In genomic region chr9:128771745-128772519, GRCh38 we compare ENCODE assay signal across 8 cellular contexts. TPM values are rescaled to one million over a fixed set of nuclear protein-coding genes. Genes with fewer than 3 reads are reported as not detected.
A peak's percentile ranks its signal among the peaks of the same experiment; 100 is the strongest.
DNase-seq lines count a peak whose midpoint lies in the region; ATAC-seq and TF ChIP-seq lines count a peak whose summit lies in the region.

Gene ZER1, minus strand, starts transcription at chr9:128771927. Its CDS starts 16,362 bp downstream, at chr9:128755565.

- H3K4me1 ChIP-seq in Karpas-422 (ENCODE audit: low read length) (peaks cover 15% of the 10 kb centered on the region), fibroblast of lung (ENCODE audit: control insufficient read depth, extremely low read depth, insufficient read depth, low read length) (peaks cover 2% of the 10 kb centered on the region)

- H3K4me3 Mint-ChIP-seq in activated T-helper 1 cell treated with anti-CD3 and anti-CD28 coated beads, Interleukin-12 subunit alpha, Interleukin-12 subunit beta, Interleukin-2, Interleukin-4 antibody, amounts not matched to agents 30 ng/mL and 10 ng/mL and 1 ng/mL, durations not matched to agents 14 hours and 24 hours and 36 hours = peak within 1 kb of the TSS; percentile 98
- H3K4me3 Mint-ChIP-seq in naive thymus-derived CD8-positive, alpha-beta T cell = peak within 1 kb of the TSS; percentile 94 to 99 (median 97)
- H3K4me3 Mint-ChIP-seq in stimulated activated naive B cell treated with anti-CD40 and anti-IgM and Interleukin-4, amounts not matched to agents 10 μg/mL and 1 μg/mL and 100 μg/mL, for 72 hours = peak within 1 kb of the TSS; percentile 92 to 97

- peak within 1 kb of the TSS; percentile 98 for H3K4me3 ChIP-seq in Karpas-422 (ENCODE audit: low read length)
- H3K4me3 ChIP-seq in fibroblast of lung (replicated peaks in 1 of 4; ENCODE audit: control extremely low read depth in 1 of 4, insufficient read depth in 1 of 4, low read depth in 3 of 4, low read length in 4 of 4) = peak within 1 kb of the TSS; percentile 88 to 98 (median 94)

- H3K4me2 ChIP-seq in Karpas-422 (ENCODE audit: low read depth, low read length, poor library complexity, severe bottlenecking) = peak within 1 kb of the TSS; percentile 83
- peak within 1 kb of the TSS; percentile 91 for H3K4me2 ChIP-seq in fibroblast of lung (ENCODE audit: extremely low read depth, insufficient read depth, low read length)

- H2AFZ ChIP-seq in Karpas-422 (ENCODE audit: low read length) = peak within 1 kb of the TSS; percentile 89
- peak within 1 kb of the TSS; percentile 84 for H2AFZ ChIP-seq in fibroblast of lung (ENCODE audit: low read length)

- H4K20me1 ChIP-seq in Karpas-422 (ENCODE audit: insufficient read depth, low read depth, low read length) = no peaks in the 10 kb centered on the region
- no peaks in the 10 kb centered on the region for H4K20me1 ChIP-seq in fibroblast of lung (ENCODE audit: control insufficient read depth, extremely low read depth, insufficient read depth, low read length)

- POLR2A ChIA-PET in naive thymus-derived CD8-positive, alpha-beta T cell (lab: Charles Lee) = interaction anchor here (0.6 to 3.4 kb wide), 11 partner anchors 9 to 1625 kb away, joined by 3 to 50 read pairs (median 5); partner anchors contain the start of genes ENDOG, KYAT1, LRRC8A and SET

- no peaks in the 10 kb centered on the region for H3K27me3 Mint-ChIP-seq in activated T-helper 1 cell treated with anti-CD3 and anti-CD28 coated beads, Interleukin-12 subunit alpha, Interleukin-12 subunit beta, Interleukin-2, Interleukin-4 antibody, amounts not matched to agents 30 ng/mL and 10 ng/mL and 1 ng/mL, durations not matched to agents 14 hours and 24 hours and 36 hours (ENCODE audit: insufficient read depth)
- H3K27me3 Mint-ChIP-seq in naive thymus-derived CD8-positive, alpha-beta T cell = no peaks in the 10 kb centered on the region
- H3K27me3 Mint-ChIP-seq in stimulated activated naive B cell treated with anti-CD40 and anti-IgM and Interleukin-4, amounts not matched to agents 10 μg/mL and 1 μg/mL and 100 μg/mL, for 72 hours = no peaks in the 10 kb centered on the region

- peak; percentile 97 for DNase-seq in DMS53 (lab: John Stamatoyannopoulos, UW)
- DNase-seq in Karpas-422 = peak; percentile 96
- DNase-seq in RPMI7951 (ENCODE audit: low read depth) = peak; percentile 85
- DNase-seq in activated T-helper 1 cell treated with anti-CD3 and anti-CD28 coated beads, Interleukin-12 subunit alpha, Interleukin-12 subunit beta, Interleukin-2, Interleukin-4 antibody, amounts not matched to agents 30 ng/mL and 10 ng/mL and 1 ng/mL, durations not matched to agents 14 hours and 24 hours and 36 hours (ENCODE audit: low spot score) = peak; percentile 92
- peak; percentile 87 to 88 for DNase-seq in fibroblast of lung (ENCODE audit: low read depth in 2 of 2)
- peak; percentile 88 to 96 (median 94) for DNase-seq in naive thymus-derived CD8-positive, alpha-beta T cell
- DNase-seq in stimulated activated naive B cell treated with anti-CD40 and anti-IgM and Interleukin-4, amounts not matched to agents 10 μg/mL and 1 μg/mL and 100 μg/mL, for 72 hours = peak; percentile 91

- H3K27ac ChIP-seq in Karpas-422 (ENCODE audit: low read length) (peak within 1 kb of the TSS; percentile 16), fibroblast of lung (ENCODE audit: insufficient read depth, low read length) (peak within 1 kb of the TSS; percentile 94)

- peak; percentile 88 for ATAC-seq in GM21786 (IDR thresholded peaks at IDR 0.05; ENCODE audit: unreplicated experiment)
- peak; percentile 89 to 91 for ATAC-seq in naive thymus-derived CD8-positive, alpha-beta T cell
- ATAC-seq in stimulated activated naive B cell treated with anti-CD40 and anti-IgM and Interleukin-4, amounts not matched to agents 10 μg/mL and 1 μg/mL and 100 μg/mL, for 72 hours (replicated peaks) = peak; percentile 92 to 95

- H3K27ac Mint-ChIP-seq in activated T-helper 1 cell treated with anti-CD3 and anti-CD28 coated beads, Interleukin-12 subunit alpha, Interleukin-12 subunit beta, Interleukin-2, Interleukin-4 antibody, amounts not matched to agents 30 ng/mL and 10 ng/mL and 1 ng/mL, durations not matched to agents 14 hours and 24 hours and 36 hours = peak within 1 kb of the TSS; percentile 95
- peak within 1 kb of the TSS; percentile 90 to 100 (median 99) for H3K27ac Mint-ChIP-seq in naive thymus-derived CD8-positive, alpha-beta T cell
- H3K27ac Mint-ChIP-seq in stimulated activated naive B cell treated with anti-CD40 and anti-IgM and Interleukin-4, amounts not matched to agents 10 μg/mL and 1 μg/mL and 100 μg/mL, for 72 hours = peak within 1 kb of the TSS; percentile 97

- H3K9me2 ChIP-seq in Karpas-422 (replicated peaks; ENCODE audit: insufficient read depth, low read length) = no peaks in the 10 kb centered on the region

- H3K9me3 ChIP-seq in Karpas-422 (ENCODE audit: low read length) = no peaks in the 10 kb centered on the region; the same call in 1 of the 2 replicates
- no peaks in the 10 kb centered on the region for H3K9me3 ChIP-seq in fibroblast of lung (ENCODE audit: control insufficient read depth, insufficient read depth, low read depth, low read length)

- intact Hi-C loops in activated T-helper 1 cell treated with anti-CD3 and anti-CD28 coated beads, Interleukin-12 subunit alpha, Interleukin-12 subunit beta, Interleukin-2, Interleukin-4 antibody, amounts not matched to agents 30 ng/mL and 10 ng/mL and 1 ng/mL, durations not matched to agents 14 hours and 24 hours and 36 hours (cut with micrococcal nuclease) = loop anchor here (1.0 to 10.0 kb wide), 11 partner anchors 15 to 450 kb away; partner anchors contain the start of genes COQ4, DOLK, DYNC2I2 and ENDOG

- H3K36me3 Mint-ChIP-seq in activated T-helper 1 cell treated with anti-CD3 and anti-CD28 coated beads, Interleukin-12 subunit alpha, Interleukin-12 subunit beta, Interleukin-2, Interleukin-4 antibody, amounts not matched to agents 30 ng/mL and 10 ng/mL and 1 ng/mL, durations not matched to agents 14 hours and 24 hours and 36 hours (ENCODE audit: low read depth) = peaks cover 1% of the 10 kb centered on the region
- H3K36me3 Mint-ChIP-seq in naive thymus-derived CD8-positive, alpha-beta T cell = peaks cover 0 to 18% (median 3%) of the 10 kb centered on the region in 3 donors
- H3K36me3 Mint-ChIP-seq in stimulated activated naive B cell treated with anti-CD40 and anti-IgM and Interleukin-4, amounts not matched to agents 10 μg/mL and 1 μg/mL and 100 μg/mL, for 72 hours = peaks cover 29 to 34% of the 10 kb centered on the region in 2 donors

- H3K9ac ChIP-seq in Karpas-422 (ENCODE audit: low read length) (peak within 1 kb of the TSS; percentile 88), fibroblast of lung (ENCODE audit: insufficient read depth, low read length) (peak within 1 kb of the TSS; percentile 90)

- H3K79me2 ChIP-seq in Karpas-422 (ENCODE audit: low read length) (peaks cover 33% of the 10 kb centered on the region), fibroblast of lung (ENCODE audit: control insufficient read depth, insufficient read depth, low read length) (peaks cover 7% of the 10 kb centered on the region)

- H3K9me3 Mint-ChIP-seq in activated T-helper 1 cell treated with anti-CD3 and anti-CD28 coated beads, Interleukin-12 subunit alpha, Interleukin-12 subunit beta, Interleukin-2, Interleukin-4 antibody, amounts not matched to agents 30 ng/mL and 10 ng/mL and 1 ng/mL, durations not matched to agents 14 hours and 24 hours and 36 hours = peaks cover 5% of the 10 kb centered on the region
- peaks cover 0 to 8% (median 0%) of the 10 kb centered on the region in 9 donors for H3K9me3 Mint-ChIP-seq in naive thymus-derived CD8-positive, alpha-beta T cell
- H3K9me3 Mint-ChIP-seq in stimulated activated naive B cell treated with anti-CD40 and anti-IgM and Interleukin-4, amounts not matched to agents 10 μg/mL and 1 μg/mL and 100 μg/mL, for 72 hours = peaks cover 2 to 5% of the 10 kb centered on the region in 2 donors

- TF ChIP-seq CTCF in fibroblast of lung (conservative IDR thresholded peaks at IDR 0.05 in 1 of 2, IDR thresholded peaks at IDR 0.05 in 1 of 2; ENCODE audit: low read depth in 1 of 2, low read length in 2 of 2) = no peak

- no peaks in the 10 kb centered on the region for H3K27me3 ChIP-seq in Karpas-422 (ENCODE audit: low read length)
- no peaks in the 10 kb centered on the region for H3K27me3 ChIP-seq in fibroblast of lung (ENCODE audit: control insufficient read depth, insufficient read depth, low read length)

- H3K36me3 ChIP-seq in Karpas-422 (ENCODE audit: insufficient read depth, low read length) (no peaks in the 10 kb centered on the region), fibroblast of lung (ENCODE audit: control insufficient read depth, insufficient read depth, low read length) (no peaks in the 10 kb centered on the region)

- H3K4me1 Mint-ChIP-seq in activated T-helper 1 cell treated with anti-CD3 and anti-CD28 coated beads, Interleukin-12 subunit alpha, Interleukin-12 subunit beta, Interleukin-2, Interleukin-4 antibody, amounts not matched to agents 30 ng/mL and 10 ng/mL and 1 ng/mL, durations not matched to agents 14 hours and 24 hours and 36 hours (ENCODE audit: low read depth) = peaks cover 14% of the 10 kb centered on the region
- peaks cover 20 to 43% (median 34%) of the 10 kb centered on the region in 4 donors for H3K4me1 Mint-ChIP-seq in naive thymus-derived CD8-positive, alpha-beta T cell
- peaks cover 27 to 64% of the 10 kb centered on the region in 2 donors for H3K4me1 Mint-ChIP-seq in stimulated activated naive B cell treated with anti-CD40 and anti-IgM and Interleukin-4, amounts not matched to agents 10 μg/mL and 1 μg/mL and 100 μg/mL, for 72 hours

RNA-seq across cellular contexts. Expression of gene ZER1, which starts in this region (rescaled TPM):
- 25.4 and 25.6 TPM in 2 replicates for total RNA-seq in Karpas-422 (2014; rRNA removed; shearing (Covaris generic); ENCODE audit: low replicate concordance)
- 13.7 and 15.4 TPM in 2 replicates for total RNA-seq in RPMI7951 (2014; rRNA removed; shearing (Covaris generic))
- total RNA-seq in activated T-helper 1 cell treated with anti-CD3 and anti-CD28 coated beads, Interleukin-12 subunit alpha, Interleukin-12 subunit beta, Interleukin-2, Interleukin-4 antibody, amounts not matched to agents 30 ng/mL and 10 ng/mL and 1 ng/mL, durations not matched to agents 14 hours and 24 hours and 36 hours = 21.1 and 21.5 TPM in 2 replicates
- 16.7 and 26.3 TPM in 2 replicates for total RNA-seq in fibroblast of lung
- polyA plus RNA-seq in fibroblast of lung = 18.5 and 21.5 TPM in 2 replicates
- polyA plus RNA-seq in fibroblast of lung (2012) = 23.7 and 26.0 TPM in 2 replicates
- polyA minus RNA-seq in fibroblast of lung (ENCODE audit: low replicate concordance) = 189 and 247 TPM in 2 replicates
- 10 to 100 TPM; 49.1 to 50.3 TPM for total RNA-seq in naive thymus-derived CD8-positive, alpha-beta T cell
- 10 to 100 TPM; 34.7 to 46.9 (median 45.7) TPM for polyA plus RNA-seq in naive thymus-derived CD8-positive, alpha-beta T cell

Comparison
In these comparisons a context has a peak if more than half of its experiments do, and no peak if none do; other contexts are left out.
1. Peak in every context shown above with its lines: DNase-seq, ATAC-seq, H3K4me3 ChIP-seq and H3K27ac ChIP-seq.